21 cellular contexts compared by ENCODE assay signal in genomic region chr3:109353057-109353456, GRCh38. TPM values are rescaled to one million over a fixed set of nuclear protein-coding genes. Genes with fewer than 3 reads are reported as not detected.
"Had no signal": no experiment of that assay in that cellular context is flagged by ENCODE, and none has a peak within 500 bp of the region (broad histone marks: within the 10 kb centered on the region; RNA-seq: fewer than 3 reads in every experiment).

No MANE protein-coding gene starts in this region.

- H3K9me3 ChIP-seq: colonic mucosa, thoracic aorta, upper lobe of left lung had no signal

- H3K79me2 ChIP-seq: hepatocyte had no signal

- H2AFZ ChIP-seq: hepatocyte had no signal

- DNase-seq: activated CD4-positive, alpha-beta T cell treated with anti-CD3 and anti-CD28 coated beads for 36 hours; activated CD4-positive, alpha-beta T cell treated with anti-CD3 and anti-CD28 coated beads, Interleukin-2, amount 50 U/mL, for 48 hours; activated naive CD4-positive, alpha-beta T cell; activated naive CD8-positive, alpha-beta T cell treated with anti-CD3 and anti-CD28 coated beads for 36 hours; central memory CD4-positive, alpha-beta T cell; colonic mucosa; occipital lobe; retina; stimulated activated naive B cell treated with anti-CD40 and anti-IgM and Interleukin-4, amounts not matched to agents 10 μg/mL and 1 μg/mL and 100 μg/mL, for 72 hours; upper lobe of left lung had no signal

- H3K4me1 Mint-ChIP-seq: activated CD4-positive, alpha-beta T cell treated with anti-CD3 and anti-CD28 coated beads for 36 hours; activated naive CD8-positive, alpha-beta T cell treated with anti-CD3 and anti-CD28 coated beads for 36 hours; stimulated activated naive B cell treated with anti-CD40 and anti-IgM and Interleukin-4, amounts not matched to agents 10 μg/mL and 1 μg/mL and 100 μg/mL, for 72 hours had no signal

- H3K9me3 Mint-ChIP-seq: activated naive CD8-positive, alpha-beta T cell treated with anti-CD3 and anti-CD28 coated beads for 36 hours; brain; mesothelial cell of epicardium; nephron; stimulated activated naive B cell treated with anti-CD40 and anti-IgM and Interleukin-4, amounts not matched to agents 10 μg/mL and 1 μg/mL and 100 μg/mL, for 72 hours; T-helper 2 cell treated with Interferon-gamma antibody and Interleukin-4, amounts not matched to agents 5 μg/mL and 100 μg/mL, for 36 hours had no signal

- H3K4me3 Mint-ChIP-seq: activated CD4-positive, alpha-beta T cell treated with anti-CD3 and anti-CD28 coated beads for 36 hours; activated naive CD8-positive, alpha-beta T cell treated with anti-CD3 and anti-CD28 coated beads for 36 hours; brain; mesothelial cell of epicardium; nephron; stimulated activated naive B cell treated with anti-CD40 and anti-IgM and Interleukin-4, amounts not matched to agents 10 μg/mL and 1 μg/mL and 100 μg/mL, for 72 hours; T-helper 2 cell treated with Interferon-gamma antibody and Interleukin-4, amounts not matched to agents 5 μg/mL and 100 μg/mL, for 36 hours had no signal

- H3K27ac ChIP-seq: colonic mucosa, hepatocyte, thoracic aorta, upper lobe of left lung had no signal

- H3K36me3 Mint-ChIP-seq: activated naive CD8-positive, alpha-beta T cell treated with anti-CD3 and anti-CD28 coated beads for 36 hours; brain; mesothelial cell of epicardium; stimulated activated naive B cell treated with anti-CD40 and anti-IgM and Interleukin-4, amounts not matched to agents 10 μg/mL and 1 μg/mL and 100 μg/mL, for 72 hours had no signal

- H3K27ac Mint-ChIP-seq: activated CD4-positive, alpha-beta T cell treated with anti-CD3 and anti-CD28 coated beads for 36 hours; activated naive CD8-positive, alpha-beta T cell treated with anti-CD3 and anti-CD28 coated beads for 36 hours; brain; mesothelial cell of epicardium; nephron; stimulated activated naive B cell treated with anti-CD40 and anti-IgM and Interleukin-4, amounts not matched to agents 10 μg/mL and 1 μg/mL and 100 μg/mL, for 72 hours; T-helper 2 cell treated with Interferon-gamma antibody and Interleukin-4, amounts not matched to agents 5 μg/mL and 100 μg/mL, for 36 hours had no signal

- H3K4me3 ChIP-seq: colonic mucosa, hepatocyte, lung, thoracic aorta, upper lobe of left lung had no signal

- ATAC-seq: activated CD4-positive, alpha-beta T cell treated with anti-CD3 and anti-CD28 coated beads for 36 hours; stimulated activated naive B cell treated with anti-CD40 and anti-IgM and Interleukin-4, amounts not matched to agents 10 μg/mL and 1 μg/mL and 100 μg/mL, for 72 hours had no signal

- H3K4me1 ChIP-seq: colonic mucosa, upper lobe of left lung had no signal

- H3K27me3 Mint-ChIP-seq: activated naive CD8-positive, alpha-beta T cell treated with anti-CD3 and anti-CD28 coated beads for 36 hours had no signal

- H3K36me3 ChIP-seq: colonic mucosa, thoracic aorta, upper lobe of left lung had no signal

- H3K27me3 ChIP-seq: colonic mucosa, hepatocyte, upper lobe of left lung had no signal

- H3K4me2 ChIP-seq: hepatocyte had no signal

RNA-seq across cellular contexts. Expression of gene DPPA4, which starts 15.7 kb away (rescaled TPM):
- total RNA-seq: glomerular endothelial cell, posterior vena cava, thoracic aorta had no signal
- polyA plus RNA-seq: esophagus, keratinocyte had no signal

RNA-seq across cellular contexts. Expression of gene DPPA2, which starts 36.7 kb away (rescaled TPM):
- total RNA-seq: activated CD4-positive, alpha-beta T cell treated with anti-CD3 and anti-CD28 coated beads for 36 hours; activated naive CD8-positive, alpha-beta T cell treated with anti-CD3 and anti-CD28 coated beads for 36 hours; colonic mucosa; glomerular endothelial cell; hepatocyte; lung; occipital lobe; posterior vena cava; thoracic aorta; upper lobe of left lung had no signal
- polyA plus RNA-seq: esophagus, hepatocyte, keratinocyte, lung had no signal
